21 cellular contexts compared by ENCODE assay signal in genomic region chr22:47558828-47559700, GRCh38.
"Had no signal": no experiment of that assay in that cellular context is flagged by ENCODE, and none has a peak within 500 bp of the region (broad histone marks: within the 10 kb centered on the region; RNA-seq: fewer than 3 reads in every experiment).

No MANE protein-coding gene starts in this region.

- H3K9me3 Mint-ChIP-seq: central memory CD8-positive, alpha-beta T cell; effector memory CD8-positive, alpha-beta T cell; natural killer cell treated with Interleukin-12 subunit alpha and Interleukin-12 subunit beta and Interleukin-15 and Interleukin-18, amount 100 ng/mL, for 72 hours had no signal

- H3K4me1 ChIP-seq: esophagus squamous epithelium, foreskin keratinocyte, psoas muscle, spleen, testis, tibial nerve had no signal

- H3K27ac Mint-ChIP-seq: effector memory CD8-positive, alpha-beta T cell; natural killer cell treated with Interleukin-12 subunit alpha and Interleukin-12 subunit beta and Interleukin-15 and Interleukin-18, amount 100 ng/mL, for 72 hours; stimulated activated naive B cell treated with anti-CD40 and anti-IgM and Interleukin-4, amounts not matched to agents 10 μg/mL and 1 μg/mL and 100 μg/mL, for 72 hours; stimulated activated naive CD8-positive, alpha-beta T cell treated with anti-CD3 and anti-CD28 coated beads, Interleukin-15, amount 100 ng/mL, for 72 hours had no signal

- ATAC-seq: effector memory CD8-positive, alpha-beta T cell; foreskin keratinocyte; psoas muscle; sciatic nerve; stimulated activated naive CD8-positive, alpha-beta T cell treated with anti-CD3 and anti-CD28 coated beads, Interleukin-15, amount 100 ng/mL, for 72 hours had no signal

- H3K27me3 ChIP-seq: foreskin keratinocyte, testis, tibial nerve had no signal

- H3K36me3 ChIP-seq: esophagus squamous epithelium, spleen, tibial nerve had no signal

- DNase-seq: effector memory CD8-positive, alpha-beta T cell; esophagus squamous epithelium; foreskin keratinocyte; kidney glomerular epithelial cell; mesenchymal stem cell; midbrain; psoas muscle; retina; spleen; stimulated activated CD4-positive, alpha-beta T cell treated with anti-CD3 and anti-CD28 coated beads, Interleukin-15, amount 100 ng/mL, for 24 hours; stimulated activated CD4-positive, alpha-beta T cell treated with anti-CD3 and anti-CD28 coated beads, Interleukin-1b, Interleukin-23, amount 100 ng/mL, for 48 hours; stimulated activated CD4-positive, alpha-beta T cell treated with anti-CD3 and anti-CD28 coated beads, Interleukin-4, amount 100 ng/mL, for 4 hours; stimulated activated naive B cell treated with anti-CD40 and anti-IgM and Interleukin-4, amounts not matched to agents 10 μg/mL and 1 μg/mL and 100 μg/mL, for 72 hours; stimulated activated naive CD8-positive, alpha-beta T cell treated with anti-CD3 and anti-CD28 coated beads, Interleukin-15, amount 100 ng/mL, for 72 hours; testis had no signal

- H3K9me3 ChIP-seq: esophagus squamous epithelium, psoas muscle, spleen, testis, tibial nerve had no signal

- H3K4me3 Mint-ChIP-seq: central memory CD8-positive, alpha-beta T cell; effector memory CD8-positive, alpha-beta T cell; natural killer cell treated with Interleukin-12 subunit alpha and Interleukin-12 subunit beta and Interleukin-15 and Interleukin-18, amount 100 ng/mL, for 72 hours; stimulated activated naive B cell treated with anti-CD40 and anti-IgM and Interleukin-4, amounts not matched to agents 10 μg/mL and 1 μg/mL and 100 μg/mL, for 72 hours; stimulated activated naive CD8-positive, alpha-beta T cell treated with anti-CD3 and anti-CD28 coated beads, Interleukin-15, amount 100 ng/mL, for 72 hours had no signal

- H3K27ac ChIP-seq: epithelial cell of prostate, esophagus squamous epithelium, foreskin keratinocyte, psoas muscle, spleen, testis, tibial nerve had no signal

- H3K4me3 ChIP-seq: esophagus squamous epithelium, lung, psoas muscle, spleen, testis, tibial nerve had no signal

- H3K4me1 Mint-ChIP-seq: central memory CD8-positive, alpha-beta T cell; stimulated activated naive B cell treated with anti-CD40 and anti-IgM and Interleukin-4, amounts not matched to agents 10 μg/mL and 1 μg/mL and 100 μg/mL, for 72 hours; stimulated activated naive CD8-positive, alpha-beta T cell treated with anti-CD3 and anti-CD28 coated beads, Interleukin-15, amount 100 ng/mL, for 72 hours had no signal

- H3K36me3 Mint-ChIP-seq: natural killer cell treated with Interleukin-12 subunit alpha and Interleukin-12 subunit beta and Interleukin-15 and Interleukin-18, amount 100 ng/mL, for 72 hours; stimulated activated naive B cell treated with anti-CD40 and anti-IgM and Interleukin-4, amounts not matched to agents 10 μg/mL and 1 μg/mL and 100 μg/mL, for 72 hours had no signal
